ENCODE assay signal across 1 cellular context in genomic region chr7:100568936-100569844, GRCh38.
TF ChIP-seq lines count a peak whose summit lies in the region.

No MANE protein-coding gene starts in this region.

TF ChIP-seq in WTC11, 78 proteins besides CTCF, POLR2A, EP300 and RAD21 (continued from another document and continues in another):
- TF ChIP-seq ZNF532 (CRISPR knock-in tag; IDR thresholded peaks at IDR 0.05; ENCODE audit: borderline replicate concordance) = no peak
- TF ChIP-seq GRHL2 (CRISPR knock-in tag; IDR thresholded peaks at IDR 0.05; ENCODE audit: insufficient replicate concordance, severe bottlenecking) = no peak
- no peak for TF ChIP-seq CBFB (CRISPR knock-in tag; IDR thresholded peaks at IDR 0.05; ENCODE audit: low read depth)
- TF ChIP-seq NFE2L1 (CRISPR knock-in tag; IDR thresholded peaks at IDR 0.05) = no peak
- TF ChIP-seq PRRX2 (CRISPR knock-in tag; IDR thresholded peaks at IDR 0.05) = 0 out of 2 replicates have a peak, but pooled peaks have one; percentile 31
- TF ChIP-seq FOXK1 (CRISPR knock-in tag; IDR thresholded peaks at IDR 0.05) = 0 out of 2 replicates have a peak, but pooled peaks have one; percentile 24
- TF ChIP-seq NR3C1 (CRISPR knock-in tag; conservative IDR thresholded peaks at IDR 0.05; ENCODE audit: low read depth) = no peak
- TF ChIP-seq E2F4 (CRISPR knock-in tag; IDR thresholded peaks at IDR 0.05; ENCODE audit: borderline replicate concordance, low read depth) = no peak
- peak; percentile 70 for TF ChIP-seq SP1 (CRISPR knock-in tag; conservative IDR thresholded peaks at IDR 0.05)
- TF ChIP-seq ARID4B (CRISPR knock-in tag; IDR thresholded peaks at IDR 0.05; ENCODE audit: borderline replicate concordance) = no peak
- peak; percentile 86 for TF ChIP-seq USF2 (CRISPR knock-in tag; IDR thresholded peaks at IDR 0.05)
- no peak for TF ChIP-seq TEAD4 (CRISPR knock-in tag; IDR thresholded peaks at IDR 0.05)
- TF ChIP-seq NR1H2 (CRISPR knock-in tag; IDR thresholded peaks at IDR 0.05) = no peak
- TF ChIP-seq ZNF512 (CRISPR knock-in tag; IDR thresholded peaks at IDR 0.05; ENCODE audit: borderline replicate concordance) = no peak
- no peak for TF ChIP-seq MYBL2 (CRISPR knock-in tag; IDR thresholded peaks at IDR 0.05)
- TF ChIP-seq IRF1 (CRISPR knock-in tag; IDR thresholded peaks at IDR 0.05) = no peak
- no peak for TF ChIP-seq ATF2 (CRISPR knock-in tag; IDR thresholded peaks at IDR 0.05; ENCODE audit: borderline replicate concordance, low read depth)
- TF ChIP-seq TEAD1 (CRISPR knock-in tag; IDR thresholded peaks at IDR 0.05) = no peak
- no peak for TF ChIP-seq ZNF219 (CRISPR knock-in tag; IDR thresholded peaks at IDR 0.05; ENCODE audit: borderline replicate concordance)
- no peak for TF ChIP-seq E2F5 (CRISPR knock-in tag; IDR thresholded peaks at IDR 0.05)
- no peak for TF ChIP-seq ZNF281 (CRISPR knock-in tag; IDR thresholded peaks at IDR 0.05)
- TF ChIP-seq IRF2 (CRISPR knock-in tag; IDR thresholded peaks at IDR 0.05; ENCODE audit: borderline replicate concordance, low read depth) = no peak
- peak; percentile 86; the same call in 1 of the 2 replicates for TF ChIP-seq USF1 (CRISPR knock-in tag; IDR thresholded peaks at IDR 0.05)
- TF ChIP-seq ZNF416 (CRISPR knock-in tag; IDR thresholded peaks at IDR 0.05) = no peak
- TF ChIP-seq SMAD4 (CRISPR knock-in tag; IDR thresholded peaks at IDR 0.05) = no peak
- TF ChIP-seq MAX (CRISPR knock-in tag; IDR thresholded peaks at IDR 0.05) = no peak
- TF ChIP-seq ATF3 (CRISPR knock-in tag; conservative IDR thresholded peaks at IDR 0.05) = no peak
- no peak for TF ChIP-seq MLX (CRISPR knock-in tag; IDR thresholded peaks at IDR 0.05)
- no peak for TF ChIP-seq ZBTB21 (CRISPR knock-in tag; IDR thresholded peaks at IDR 0.05; ENCODE audit: borderline replicate concordance)
- no peak for TF ChIP-seq ZNF317 (CRISPR knock-in tag; IDR thresholded peaks at IDR 0.05; ENCODE audit: borderline replicate concordance, low read depth)
- 0 out of 2 replicates have a peak, but pooled peaks have one; percentile 23 for TF ChIP-seq HMGXB4 (CRISPR knock-in tag; IDR thresholded peaks at IDR 0.05)
- no peak for TF ChIP-seq ELF4 (CRISPR knock-in tag; IDR thresholded peaks at IDR 0.05; ENCODE audit: low read depth)
